In genomic region chr1:201917362-201918033, GRCh38 we compare ENCODE assay signal across 10 cellular contexts. TPM values are rescaled to one million over a fixed set of nuclear protein-coding genes. Genes with fewer than 3 reads are reported as not detected.
DNase-seq lines count a peak whose midpoint lies in the region; TF ChIP-seq lines count a peak whose summit lies in the region.
"Had no signal": no experiment of that assay in that cellular context is flagged by ENCODE, and none has a peak within 500 bp of the region (broad histone marks: within the 10 kb centered on the region; RNA-seq: fewer than 3 reads in every experiment).

No MANE protein-coding gene starts in this region.

- peak; percentile 80 for TF ChIP-seq EP300 in esophagus muscularis mucosa (IDR thresholded peaks at IDR 0.05)

- 33% methylated on average over 7 of the region's 7 CpGs for WGBS in esophagus muscularis mucosa

- peak; percentile 64 for DNase-seq in RWPE1 (ENCODE audit: low spot score)
- DNase-seq in esophagus muscularis mucosa (ENCODE audit: extremely low spot score): no peak
- no peak for DNase-seq in vagina (ENCODE audit: extremely low spot score in 2 of 2)
- DNase-seq in amygdala (lab: John Stamatoyannopoulos, UW): no peak
- DNase-seq in BE2C: no peak
- DNase-seq in NCI-H524 treated with DMSO at 0.1 percent for 48 hours (lab: John Stamatoyannopoulos, UW): no peak
- DNase-seq: midbrain; stimulated activated naive CD8-positive, alpha-beta T cell treated with anti-CD3 and anti-CD28 coated beads, Interleukin-15, Interleukin-2, amounts not matched to agents 100 U/mL and 50 U/mL, for 24 hours had no signal

- H3K27me3 ChIP-seq in esophagus muscularis mucosa: peaks cover 0 to 3% (median 0%) of the 10 kb centered on the region in 4 donors
- no peaks in the 10 kb centered on the region for H3K27me3 ChIP-seq in muscle layer of colon (ENCODE audit: control insufficient read depth in 1 of 2, insufficient read depth in 2 of 2, low read length in 2 of 2)
- no peaks in the 10 kb centered on the region for H3K27me3 ChIP-seq in vagina
- H3K27me3 ChIP-seq in BE2C: no peaks in the 10 kb centered on the region

- peak overlapping the region; percentile 50 for H3K9ac ChIP-seq in muscle layer of colon (ENCODE audit: low read length)

- POLR2A ChIA-PET in RWPE1 (lab: Yijun Ruan, JAX; ENCODE audit: low non-redundant PET): no interaction called here

- peaks cover 0 to 23% (median 6%) of the 10 kb centered on the region in 4 donors for H3K36me3 ChIP-seq in esophagus muscularis mucosa
- H3K36me3 ChIP-seq in muscle layer of colon (ENCODE audit: insufficient read depth, low read length): peaks cover 6% of the 10 kb centered on the region
- no peaks in the 10 kb centered on the region for H3K36me3 ChIP-seq in vagina
- H3K36me3 ChIP-seq in BE2C: no peaks in the 10 kb centered on the region

- H3K4me3 ChIP-seq in esophagus muscularis mucosa (peak overlapping the region; percentile 11 to 45 (median 20)), muscle layer of colon (ENCODE audit: low read depth in 1 of 2, low read length in 2 of 2) (peak overlapping the region; percentile 34 to 43), vagina (no peak overlapping the region), BE2C (ENCODE audit: low read depth, low read length) (no peak overlapping the region)

- H3K27ac ChIP-seq in RWPE1 (peak overlapping the region; percentile 4; the same call in 1 of the 2 replicates), esophagus muscularis mucosa (replicated peaks in 1 of 4) (peak overlapping the region; percentile 91 to 95 (median 94)), muscle layer of colon (ENCODE audit: low read depth, low read length) (peak overlapping the region; percentile 79), vagina (peak overlapping the region; percentile 92)
- H3K27ac ChIP-seq: VCaP had no signal

- no peak for TF ChIP-seq POLR2A in esophagus muscularis mucosa (IDR thresholded peaks at IDR 0.05; ENCODE audit: low read depth)
- TF ChIP-seq POLR2A in vagina (IDR thresholded peaks at IDR 0.05): no peak

- TF ChIP-seq CTCF in RWPE1 (conservative IDR thresholded peaks at IDR 0.05; ENCODE audit: low read depth) (no peak), esophagus muscularis mucosa (IDR thresholded peaks at IDR 0.05) (no peak), vagina (IDR thresholded peaks at IDR 0.05) (no peak), BE2C (IDR thresholded peaks at IDR 0.05; ENCODE audit: low read depth, low read length) (no peak)

- intact Hi-C loops in esophagus muscularis mucosa (cut with DNase I) (loop anchor here (2.0 kb wide), 1 partner anchor 21 kb away; no protein-coding TSS in a partner anchor), vagina (cut with DNase I) (no loop called here)

- peaks cover 35 to 100% (median 100%) of the 10 kb centered on the region in 4 donors for H3K4me1 ChIP-seq in esophagus muscularis mucosa
- H3K4me1 ChIP-seq in muscle layer of colon (ENCODE audit: insufficient read depth, low read length): peaks cover 94% of the 10 kb centered on the region
- H3K4me1 ChIP-seq in vagina: peaks cover 85% of the 10 kb centered on the region
- peaks cover 19% of the 10 kb centered on the region for H3K4me1 ChIP-seq in BE2C

- CTCF ChIA-PET in RWPE1 (lab: Yijun Ruan, JAX): interaction anchor here (0.5 to 1.7 kb wide), 6 partner anchors 22 to 380 kb away, joined by 3 to 9 read pairs (median 3); no protein-coding TSS in a partner anchor

- H3K9me3 ChIP-seq in esophagus muscularis mucosa (no peaks in the 10 kb centered on the region), muscle layer of colon (ENCODE audit: low read length) (no peaks in the 10 kb centered on the region), vagina (no peaks in the 10 kb centered on the region), BE2C (no peaks in the 10 kb centered on the region)

RNA-seq across cellular contexts. Expression of gene SHISA4, which starts 28.8 kb away (rescaled TPM):
- total RNA-seq in esophagus muscularis mucosa (10 to 100 TPM; 20.3 to 31.0 (median 28.5) TPM), vagina (16.2 TPM)
- 3.2 TPM for polyA plus RNA-seq in BE2C (2012; ENCODE audit: insufficient read depth, insufficient read length, low read depth)

RNA-seq across cellular contexts. Expression of gene LMOD1, which starts 28.9 kb away (rescaled TPM):
- total RNA-seq in esophagus muscularis mucosa: 1,000 to 10,000 TPM; 1,021 to 1,618 (median 1,290) TPM
- 107 TPM for total RNA-seq in vagina
- polyA plus RNA-seq in BE2C (2012; ENCODE audit: insufficient read depth, insufficient read length, low read depth): 0.40 TPM

RNA-seq across cellular contexts. Expression of gene TIMM17A, which starts 37.8 kb away (rescaled TPM):
- 10 to 100 TPM; 30.7 to 46.1 (median 32.4) TPM for total RNA-seq in esophagus muscularis mucosa
- total RNA-seq in vagina: 18.9 TPM
- polyA plus RNA-seq in BE2C (2012; ENCODE audit: insufficient read depth, insufficient read length, low read depth): 172 TPM

Comparison
In these comparisons a context has a peak if more than half of its experiments do, and no peak if none do; other contexts are left out.
1. H3K27ac ChIP-seq: peak in every context shown above with its lines; median percentile 94 in esophagus muscularis mucosa; 92 in vagina; 79 in muscle layer of colon; 4 in RWPE1.
2. H3K4me3 ChIP-seq: peak in esophagus muscularis mucosa (4 of 4) and muscle layer of colon (2 of 2); none in vagina (0 of 2) and BE2C (single experiment).